Comparison of ENCODE assay signal across 6 cellular contexts in genomic region chr17:81868674-81869220, GRCh38. TPM values are rescaled to one million over a fixed set of nuclear protein-coding genes. Genes with fewer than 3 reads are reported as not detected.
DNase-seq lines count a peak whose midpoint lies in the region.

No MANE protein-coding gene starts in this region.

- H3K27me3 ChIP-seq in duodenal mucosa (ENCODE audit: control insufficient read depth in 1 of 2, insufficient read depth in 2 of 2, low read length in 2 of 2): no peaks in the 10 kb centered on the region

- H3K4me3 ChIP-seq in duodenal mucosa (ENCODE audit: low read depth in 1 of 2, low read length in 2 of 2) (peak overlapping the region; percentile 1 to 89), skeletal muscle cell (ENCODE audit: low read depth, low read length) (peak overlapping the region; percentile 78)

- peaks cover 61 to 71% of the 10 kb centered on the region in 2 donors for H3K4me1 ChIP-seq in duodenal mucosa (ENCODE audit: control insufficient read depth in 1 of 2, insufficient read depth in 2 of 2, low read length in 2 of 2)

- peaks cover 17 to 25% of the 10 kb centered on the region in 2 donors for H3K36me3 ChIP-seq in duodenal mucosa (ENCODE audit: control insufficient read depth in 1 of 2, insufficient read depth in 2 of 2, low read length in 2 of 2)

- H3K27ac ChIP-seq in duodenal mucosa (ENCODE audit: low read depth, low read length): peak overlapping the region; percentile 67

- H3K9me3 ChIP-seq in duodenal mucosa (ENCODE audit: control insufficient read depth in 1 of 2, low read length in 2 of 2): no peaks in the 10 kb centered on the region

- DNase-seq in stimulated activated CD4-positive, alpha-beta T cell treated with anti-CD3 and anti-CD28 coated beads, Interleukin-4, amount 100 ng/mL, for 1 hour: peak; percentile 15
- DNase-seq in stimulated activated CD4-positive, alpha-beta T cell treated with anti-CD3 and anti-CD28 coated beads, Interleukin-4, amount 100 ng/mL, for 24 hours: no peak
- DNase-seq in skeletal muscle cell (ENCODE audit: low read depth) (peak; percentile 75), G401 (ENCODE audit: low spot score) (no peak), mesenteric fat pad (ENCODE audit: low spot score) (no peak)

- in situ Hi-C loops in G401 (cut with HindIII; ENCODE audit: low sequenced_read_pairs): no loop called here

- peak overlapping the region in 1 of 2 donors; percentile 89 for H3K9ac ChIP-seq in duodenal mucosa (ENCODE audit: low read depth in 1 of 2, low read length in 2 of 2)

RNA-seq across cellular contexts. Expression of gene ARHGDIA, which starts 2.4 kb away (rescaled TPM):
- total RNA-seq in G401 (2014; rRNA removed; shearing (Covaris generic)): 183 and 209 TPM in 2 replicates
- total RNA-seq in mesenteric fat pad: 521 TPM

RNA-seq across cellular contexts. Expression of gene P4HB, which starts 8.4 kb away (rescaled TPM):
- total RNA-seq in G401 (2014; rRNA removed; shearing (Covaris generic)): 310 and 320 TPM in 2 replicates
- total RNA-seq in mesenteric fat pad: 575 TPM

RNA-seq across cellular contexts. Expression of gene ALYREF, which starts 22.6 kb away (rescaled TPM):
- 379 and 407 TPM in 2 replicates for total RNA-seq in G401 (2014; rRNA removed; shearing (Covaris generic))
- 46.2 TPM for total RNA-seq in mesenteric fat pad

RNA-seq across cellular contexts. Expression of gene ANAPC11, which starts 22.8 kb away (rescaled TPM):
- total RNA-seq in G401 (2014; rRNA removed; shearing (Covaris generic)): 194 and 216 TPM in 2 replicates
- total RNA-seq in mesenteric fat pad: 102 TPM

RNA-seq across cellular contexts. Expression of gene NPB, which starts 33.3 kb away (rescaled TPM):
- 0.41 and 0.74 TPM in 2 replicates for total RNA-seq in G401 (2014; rRNA removed; shearing (Covaris generic))
- not detected for total RNA-seq in mesenteric fat pad

Comparison
In these comparisons a context has a peak if more than half of its experiments do, and no peak if none do; other contexts are left out.
1. DNase-seq: peak in stimulated activated CD4-positive, alpha-beta T cell treated with anti-CD3 and anti-CD28 coated beads, Interleukin-4, amount 100 ng/mL, for 1 hour (single experiment) and skeletal muscle cell (single experiment); none in stimulated activated CD4-positive, alpha-beta T cell treated with anti-CD3 and anti-CD28 coated beads, Interleukin-4, amount 100 ng/mL, for 24 hours (single experiment), G401 (single experiment) and mesenteric fat pad (single experiment).